Comparison of ENCODE assay signal across 1 cellular context in genomic region chr22:37279469-37279868, GRCh38.
TF ChIP-seq lines count a peak whose summit lies in the region.

No MANE protein-coding gene starts in this region.

TF ChIP-seq in IMR-90, 13 proteins besides CTCF, POLR2A, EP300 and RAD21 (continued from another document):
- no peak for TF ChIP-seq BHLHE40 (IDR thresholded peaks at IDR 0.05; ENCODE audit: low read depth, low read length)
TF ChIP-seq in IMR-90: peak in this region for 0.
